Comparison of ENCODE assay signal across 8 cellular contexts in genomic region chr17:18148586-18148985, GRCh38.
"Had no signal": no experiment of that assay in that cellular context is flagged by ENCODE, and none has a peak within 500 bp of the region (broad histone marks: within the 10 kb centered on the region; RNA-seq: fewer than 3 reads in every experiment).

No MANE protein-coding gene starts in this region.

- H2AFZ ChIP-seq: GM23248 had no signal

- FAIRE-seq: H54, HepG2 had no signal

- H3K27ac ChIP-seq: GM23248, KMS-11 had no signal

- H3K4me3 ChIP-seq: GM23248 had no signal

- H3K4me2 ChIP-seq: KMS-11 had no signal

- H3K9ac ChIP-seq: GM23248, KMS-11 had no signal

- DNase-seq: GM23248, GOT3, H9, HCEC 1CT, KBM-7 had no signal
